In genomic region chr12:11753151-11753501, GRCh38 we compare ENCODE assay signal across 12 cellular contexts.
A peak's percentile ranks its signal among the peaks of the same experiment; 100 is the strongest.
DNase-seq lines count a peak whose midpoint lies in the region; ATAC-seq, FAIRE-seq and TF ChIP-seq lines count a peak whose summit lies in the region.
"Had no signal": no experiment of that assay in that cellular context is flagged by ENCODE, and none has a peak within 500 bp of the region (broad histone marks: within the 10 kb centered on the region; RNA-seq: fewer than 3 reads in every experiment).

No MANE protein-coding gene starts in this region.

- POLR2A ChIA-PET in CD8-positive, alpha-beta memory T cell (lab: Charles Lee): no interaction called here

- no peak for TF ChIP-seq CTCF in pancreas (IDR thresholded peaks at IDR 0.05)

- peaks cover 27% of the 10 kb centered on the region for H3K4me1 Mint-ChIP-seq in activated naive CD8-positive, alpha-beta T cell treated with anti-CD3 and anti-CD28 coated beads, Interleukin-2, amount 50 U/mL, for 24 hours
- H3K4me1 Mint-ChIP-seq in CD8-positive, alpha-beta memory T cell: peaks cover 1 to 13% (median 3%) of the 10 kb centered on the region in 3 donors

- peaks cover 0 to 8% (median 7%) of the 10 kb centered on the region in 3 donors for H3K4me1 ChIP-seq in pancreas
- no peaks in the 10 kb centered on the region for H3K4me1 ChIP-seq in CD8-positive, alpha-beta memory T cell (ENCODE audit: insufficient read depth, low read length)

- FAIRE-seq in GM12891 (lab: Jason Lieb, UNC) (peak; percentile 75), pancreas (lab: Jason Lieb, UNC) (no peak)

- H3K36me3 ChIP-seq in pancreas: no peaks in the 10 kb centered on the region
- no peaks in the 10 kb centered on the region for H3K36me3 ChIP-seq in CD8-positive, alpha-beta memory T cell (ENCODE audit: insufficient read depth, low read length)

- no peaks in the 10 kb centered on the region for H3K9me3 Mint-ChIP-seq in activated naive CD8-positive, alpha-beta T cell treated with anti-CD3 and anti-CD28 coated beads, Interleukin-2, amount 50 U/mL, for 24 hours
- no peaks in the 10 kb centered on the region for H3K9me3 Mint-ChIP-seq in CD8-positive, alpha-beta memory T cell

- H3K27ac ChIP-seq in pancreas: peak overlapping the region in 1 of 4 donors; percentile 12
- H3K27ac ChIP-seq in CD8-positive, alpha-beta memory T cell (ENCODE audit: low read depth, low read length): no peak overlapping the region

- TF ChIP-seq POLR2A in GM12891 (IDR thresholded peaks at IDR 0.05; ENCODE audit: low read depth, low read length): no peak

- no peak for ATAC-seq in activated naive CD8-positive, alpha-beta T cell treated with anti-CD3 and anti-CD28 coated beads, Interleukin-2, amount 50 U/mL, for 24 hours
- ATAC-seq in pancreas: peak; percentile 30 to 69 (median 66)
- no peak for ATAC-seq in HG03457 (IDR thresholded peaks at IDR 0.05; ENCODE audit: unreplicated experiment)
- ATAC-seq in sciatic nerve: no peak

- intact Hi-C loops in pancreas (cut with DNase I) (no loop called here), sciatic nerve (cut with DNase I) (no loop called here)

- H3K4me3 ChIP-seq in pancreas: no peak overlapping the region
- H3K4me3 ChIP-seq in CD8-positive, alpha-beta memory T cell (ENCODE audit: low read length): no peak overlapping the region

- CTCF ChIA-PET in CD8-positive, alpha-beta memory T cell (lab: Charles Lee): interaction anchor here (1.0 kb wide), 1 partner anchor 9 kb away, joined by 4 read pairs; no protein-coding TSS in a partner anchor

- H3K4me3 Mint-ChIP-seq in activated naive CD8-positive, alpha-beta T cell treated with anti-CD3 and anti-CD28 coated beads, Interleukin-2, amount 50 U/mL, for 24 hours: no peak overlapping the region
- H3K4me3 Mint-ChIP-seq in CD8-positive, alpha-beta memory T cell: no peak overlapping the region
- H3K4me3 Mint-ChIP-seq: activated naive CD8-positive, alpha-beta T cell had no signal

- H3K36me3 Mint-ChIP-seq in activated naive CD8-positive, alpha-beta T cell treated with anti-CD3 and anti-CD28 coated beads, Interleukin-2, amount 50 U/mL, for 24 hours (ENCODE audit: low read depth): peaks cover 22% of the 10 kb centered on the region
- peaks cover 0 to 52% (median 30%) of the 10 kb centered on the region in 3 donors for H3K36me3 Mint-ChIP-seq in CD8-positive, alpha-beta memory T cell

- H3K27me3 Mint-ChIP-seq in activated naive CD8-positive, alpha-beta T cell treated with anti-CD3 and anti-CD28 coated beads, Interleukin-2, amount 50 U/mL, for 24 hours: no peaks in the 10 kb centered on the region
- no peaks in the 10 kb centered on the region for H3K27me3 Mint-ChIP-seq in CD8-positive, alpha-beta memory T cell
- H3K27me3 Mint-ChIP-seq: activated naive CD8-positive, alpha-beta T cell had no signal

- no peaks in the 10 kb centered on the region for H3K27me3 ChIP-seq in pancreas
- H3K27me3 ChIP-seq in CD8-positive, alpha-beta memory T cell (ENCODE audit: insufficient read depth, low read length, poor library complexity, severe bottlenecking): no peaks in the 10 kb centered on the region

- WGBS in pancreas, 2 donors: 35 to 39% methylated on average over 2 of the region's 2 CpGs

- H3K27ac Mint-ChIP-seq in activated naive CD8-positive, alpha-beta T cell treated with anti-CD3 and anti-CD28 coated beads, Interleukin-2, amount 50 U/mL, for 24 hours: peak overlapping the region; percentile 20
- no peak overlapping the region for H3K27ac Mint-ChIP-seq in CD8-positive, alpha-beta memory T cell
- H3K27ac Mint-ChIP-seq: activated naive CD8-positive, alpha-beta T cell had no signal

- H3K9me3 ChIP-seq in pancreas: no peaks in the 10 kb centered on the region
- no peaks in the 10 kb centered on the region for H3K9me3 ChIP-seq in CD8-positive, alpha-beta memory T cell (ENCODE audit: low read length)

- no peak for DNase-seq in GM12891 (ENCODE audit: insufficient read length, low spot score)
- peak; percentile 97 for DNase-seq in NCI-H146 treated with DMSO at 0.1 percent for 48 hours (lab: John Stamatoyannopoulos, UW; ENCODE audit: unreplicated experiment)
- DNase-seq in activated naive CD8-positive, alpha-beta T cell treated with anti-CD3 and anti-CD28 coated beads, Interleukin-2, amount 50 U/mL, for 24 hours: no peak
- peak in 1 of 6 donors; percentile 34 for DNase-seq in pancreas
- DNase-seq in CD8-positive, alpha-beta memory T cell: no peak
- DNase-seq in medulla oblongata (ENCODE audit: extremely low spot score): no peak
- no peak for DNase-seq in sciatic nerve (ENCODE audit: low spot score)
- DNase-seq: activated CD4-positive, alpha-beta T cell treated with anti-CD3 and anti-CD28 coated beads for 48 hours; Calu3; effector CD8-positive, alpha-beta T cell had no signal

TF ChIP-seq in GM12891, 5 proteins besides CTCF, POLR2A, EP300 and RAD21:
- TF ChIP-seq PAX5 (IDR thresholded peaks at IDR 0.05; ENCODE audit: insufficient read depth, low read length, severe bottlenecking) (no peak), POLR2AphosphoS5 (IDR thresholded peaks at IDR 0.05; ENCODE audit: low read depth, low read length) (no peak), TAF1 (IDR thresholded peaks at IDR 0.05; ENCODE audit: low read depth, low read length) (no peak), POU2F2 (IDR thresholded peaks at IDR 0.05; ENCODE audit: low read depth, low read length) (no peak), SPI1 (IDR thresholded peaks at IDR 0.05; ENCODE audit: low read depth, low read length) (no peak)

Comparison
In these comparisons a context has a peak if more than half of its experiments do, and no peak if none do; other contexts are left out.
1. ATAC-seq: peak in pancreas (4 of 4); none in activated naive CD8-positive, alpha-beta T cell treated with anti-CD3 and anti-CD28 coated beads, Interleukin-2, amount 50 U/mL, for 24 hours (single experiment), HG03457 (single experiment) and sciatic nerve (single experiment).